In the genomic region with DNA sequence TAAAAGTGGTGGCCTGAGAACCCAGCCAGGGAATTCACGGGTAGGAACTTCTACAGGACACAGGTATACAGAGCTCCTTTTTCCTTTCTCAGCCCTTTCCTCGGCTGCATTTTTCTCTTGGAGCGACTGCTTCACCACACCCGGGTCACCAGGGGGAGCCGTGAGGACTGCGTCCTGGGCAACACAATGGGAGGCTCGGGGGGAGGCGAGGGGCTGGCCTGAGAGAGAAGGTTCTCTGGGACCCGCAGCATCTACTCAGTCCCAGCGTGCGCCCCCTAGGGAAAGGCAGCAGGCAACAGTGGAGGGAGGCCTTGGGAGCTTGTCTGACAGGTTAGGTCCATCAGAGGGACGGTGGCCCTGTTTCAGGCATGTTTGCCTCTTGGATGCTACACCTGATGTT, we compare ENCODE assay signal across 11 cellular contexts. TPM values are rescaled to one million over a fixed set of nuclear protein-coding genes. Genes with fewer than 3 reads are reported as not detected.
DNase-seq lines count a peak whose midpoint lies in the region; ATAC-seq and TF ChIP-seq lines count a peak whose summit lies in the region.
"Not testable (repeated sequence)": the region's sequence is repeated elsewhere in the genome, so short reads cannot be mapped to it uniquely, and the experiment has no call there.
"Had no signal": no experiment of that assay in that cellular context is flagged by ENCODE, and none has a peak within 500 bp of the region (broad histone marks: within the 10 kb centered on the region; RNA-seq: fewer than 3 reads in every experiment).

No MANE protein-coding gene starts in this region.

- not testable (repeated sequence) for H4K20me1 ChIP-seq in neural cell (ENCODE audit: insufficient read depth)

- H3K4me1 ChIP-seq in right atrium auricular region; aorta (ENCODE audit: control insufficient read depth in 1 of 2, insufficient read depth in 2 of 2, low read length in 2 of 2): not testable (repeated sequence)

- H3K9me3 ChIP-seq in right atrium auricular region; neural cell (ENCODE audit: low read length); aorta (ENCODE audit: control insufficient read depth, low read length): not testable (repeated sequence)

- not testable (repeated sequence) for H3F3A ChIP-seq in neural cell (ENCODE audit: insufficient read depth, low read length, poor library complexity, severe bottlenecking)

- not testable (repeated sequence) for TF ChIP-seq RAD21 in neural cell (conservative IDR thresholded peaks at IDR 0.05)

- ATAC-seq in aorta (ENCODE audit: low FRiP score): peak; percentile 37

- DNase-seq in ELR (ENCODE audit: low read depth): peak; percentile 75
- DNase-seq in Jurkat, Clone E6-1 (ENCODE audit: low read depth, low spot score): peak; percentile 46
- DNase-seq in NCI-H82 treated with DMSO at 0.1 percent for 48 hours (lab: John Stamatoyannopoulos, UW; ENCODE audit: unreplicated experiment): peak; percentile 29
- DNase-seq in cardiac fibroblast (ENCODE audit: low read depth in 2 of 2): peak; percentile 45 to 49
- DNase-seq in right atrium auricular region (ENCODE audit: low spot score): not testable (repeated sequence)
- peak; percentile 34 to 63 for DNase-seq in aorta

- not testable (repeated sequence) for TF ChIP-seq EP300 in neural cell (conservative IDR thresholded peaks at IDR 0.05; ENCODE audit: poor library complexity, severe bottlenecking)

- H3K27me3 ChIP-seq in right atrium auricular region; neural cell (ENCODE audit: insufficient read depth, low read depth, low read length); aorta (ENCODE audit: control insufficient read depth in 1 of 2, insufficient read depth in 2 of 2, low read length in 1 of 2): not testable (repeated sequence)

- intact Hi-C loops in aorta (cut with DNase I): not testable (repeated sequence)

- H3K27ac ChIP-seq in VCaP; right atrium auricular region; neural cell (ENCODE audit: low read length); aorta (ENCODE audit: low read depth in 1 of 2, low read length in 2 of 2): not testable (repeated sequence)

- not testable (repeated sequence) for H3K79me2 ChIP-seq in neural cell (replicated peaks; ENCODE audit: insufficient read depth, low read length)

- peak; percentile 67 for TF ChIP-seq CTCF in VCaP (conservative IDR thresholded peaks at IDR 0.05)
- peak; percentile 47 for TF ChIP-seq CTCF in cardiac fibroblast (IDR thresholded peaks at IDR 0.05; ENCODE audit: low read depth, low read length)
- peak; percentile 22 to 33 for TF ChIP-seq CTCF in right atrium auricular region (IDR thresholded peaks at IDR 0.05)
- TF ChIP-seq CTCF in neural cell (IDR thresholded peaks at IDR 0.05; ENCODE audit: poor library complexity, severe bottlenecking): peak; percentile 54

- not testable (repeated sequence) for H2AFZ ChIP-seq in neural cell (ENCODE audit: low read depth, low read length)

- not testable (repeated sequence) for H3K36me3 ChIP-seq in right atrium auricular region; neural cell (ENCODE audit: insufficient read depth, low read length); aorta (ENCODE audit: control insufficient read depth in 1 of 2, insufficient read depth in 2 of 2, low read length in 1 of 2)

- H3K4me3 ChIP-seq in Jurkat, Clone E6-1 (ENCODE audit: low read length); cardiac fibroblast (replicated peaks in 1 of 2; ENCODE audit: low read depth in 2 of 2, low read length in 2 of 2); right atrium auricular region; neural cell (ENCODE audit: low read length); aorta (ENCODE audit: low read length in 2 of 2): not testable (repeated sequence)

- H3K9ac ChIP-seq in neural cell (ENCODE audit: low read length): not testable (repeated sequence)

- WGBS in aorta, 2 donors: 29 to 34% methylated on average over 12 of the region's 12 CpGs

- not testable (repeated sequence) for H3K4me2 ChIP-seq in neural cell (ENCODE audit: low read length)

- H3K9me2 ChIP-seq in neural cell (ENCODE audit: insufficient read depth, low read length): not testable (repeated sequence)

RNA-seq across cellular contexts. Expression of a gene that starts 8.3 kb away (rescaled TPM):
- 33.2 TPM for polyA plus RNA-seq in Jurkat, Clone E6-1 (2012; ENCODE audit: insufficient read depth, insufficient read length)
- total RNA-seq in right atrium auricular region: 1 to 10 TPM; 4.3 to 9.9 TPM
- polyA plus RNA-seq in neural cell: 26.2 and 29.1 TPM in 2 replicates
- polyA minus RNA-seq in neural cell: 19.9 and 20.7 TPM in 2 replicates
- 10 to 100 TPM; 15.7 to 28.0 TPM for total RNA-seq in aorta
- 10 to 100 TPM; 11.1 to 27.6 TPM for polyA plus RNA-seq in aorta

RNA-seq across cellular contexts. Expression of a gene that starts 37.1 kb away (rescaled TPM):
- polyA plus RNA-seq in Jurkat, Clone E6-1 (2012; ENCODE audit: insufficient read depth, insufficient read length): not detected
- total RNA-seq in right atrium auricular region: under 1 TPM in 1 of 2 donors, not detected in 1; 0.39 TPM
- not detected in 2 replicates for polyA plus RNA-seq in neural cell
- polyA minus RNA-seq in neural cell: not detected in 2 replicates
- total RNA-seq in aorta: 1 to 10 TPM; 1.6 to 1.8 TPM
- polyA plus RNA-seq in aorta: not detected
- total RNA-seq: LHCN-M2, RPMI7951, thoracic aorta had no signal
